ENCODE assay signal across 8 cellular contexts in the genomic region with DNA sequence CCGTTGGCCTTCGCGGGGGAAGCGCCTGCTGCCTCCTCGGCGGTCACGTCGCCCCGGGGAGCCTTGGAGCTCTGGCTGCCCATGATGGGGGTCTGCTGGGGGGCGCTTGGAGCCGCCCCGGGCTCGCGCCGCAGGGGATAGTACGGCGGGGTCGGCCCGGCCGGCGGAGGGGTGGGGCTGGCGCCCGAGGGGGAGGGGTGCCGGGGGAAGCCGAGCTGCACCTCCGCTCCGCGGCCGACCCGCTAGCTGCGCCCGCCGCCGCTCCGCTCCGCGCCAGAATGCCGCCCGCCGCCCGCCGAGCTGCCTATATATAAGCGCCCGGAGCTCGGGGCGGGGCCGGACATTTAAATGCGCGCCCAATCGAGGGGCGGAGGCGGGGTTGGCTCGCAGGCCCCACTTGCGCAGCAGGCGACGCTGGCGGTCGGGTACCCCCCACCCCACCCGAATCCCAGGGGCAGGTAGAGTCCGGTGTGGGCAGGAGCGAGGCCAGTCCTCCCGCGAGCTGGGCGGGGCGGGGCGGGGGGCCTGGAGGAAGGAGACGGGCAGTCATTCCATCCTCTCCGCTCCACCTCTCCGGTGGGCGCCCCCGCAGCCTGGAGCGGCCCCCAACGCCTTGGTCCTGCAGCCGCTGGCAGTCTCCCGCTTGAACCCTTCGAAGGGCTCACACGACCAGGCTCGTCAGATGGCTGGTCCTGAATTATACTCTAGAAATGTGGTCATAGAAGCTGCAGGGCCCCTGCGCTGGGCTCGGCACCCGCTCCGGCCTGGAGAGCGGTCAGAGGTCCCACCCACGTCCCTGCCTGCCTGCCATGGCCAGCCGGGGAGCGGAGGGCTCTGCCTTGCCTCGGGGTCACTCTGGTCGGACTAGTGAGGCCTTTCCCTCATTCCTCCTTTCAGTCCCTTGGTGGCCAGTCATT. TPM values are rescaled to one million over a fixed set of nuclear protein-coding genes. Genes with fewer than 3 reads are reported as not detected.
A peak's percentile ranks its signal among the peaks of the same experiment; 100 is the strongest.
DNase-seq lines count a peak whose midpoint lies in the region; ATAC-seq and TF ChIP-seq lines count a peak whose summit lies in the region.

A gene with protein sequence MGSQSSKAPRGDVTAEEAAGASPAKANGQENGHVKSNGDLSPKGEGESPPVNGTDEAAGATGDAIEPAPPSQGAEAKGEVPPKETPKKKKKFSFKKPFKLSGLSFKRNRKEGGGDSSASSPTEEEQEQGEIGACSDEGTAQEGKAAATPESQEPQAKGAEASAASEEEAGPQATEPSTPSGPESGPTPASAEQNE (minus strand): TSS at position 283 of the 917 bp plus-strand sequence. CDS start 200 bp downstream, at position 83.

- DNase-seq in AG04449 (ENCODE audit: low read depth, low spot score) = no peak
- peak; percentile 29 to 50 for DNase-seq in HL-60 (ENCODE audit: low read depth in 1 of 2, low spot score in 1 of 2)
- peak; percentile 81 for DNase-seq in activated T-cell treated with anti-CD3 and anti-CD28 coated beads for 48 hours (ENCODE audit: low read depth)
- peak; percentile 75 to 78 for DNase-seq in stimulated activated CD8-positive, alpha-beta memory T cell treated with anti-CD3 and anti-CD28 coated beads, Interleukin-7, amount 100 ng/mL, for 1 hour (ENCODE audit: low read depth in 2 of 2)

- ATAC-seq in GM19023 (IDR thresholded peaks at IDR 0.05; ENCODE audit: unreplicated experiment) (peak; percentile 39), esophagus mucosa (peak; percentile 55)

- POLR2A ChIA-PET in AG04449 (lab: Yijun Ruan, JAX) = interaction anchor here (0.5 to 2.4 kb wide), 35 partner anchors 8 to 263 kb away, joined by 3 to 38 read pairs (median 5); a partner anchor contains a TSS

- peak within 1 kb of the TSS; percentile 94 for H3K4me2 ChIP-seq in OCI-LY3 (ENCODE audit: low read length)

- H3K4me1 ChIP-seq in OCI-LY3 (ENCODE audit: low read length) = peaks cover 56% of the 10 kb centered on the region
- peaks cover 7% of the 10 kb centered on the region for H3K4me1 ChIP-seq in muscle layer of colon (ENCODE audit: insufficient read depth, low read length)

- peak within 1 kb of the TSS; percentile 77 for H3K4me3 ChIP-seq in AG04449 (ENCODE audit: low read depth, low read length)
- peak within 1 kb of the TSS; percentile 43 for H3K4me3 ChIP-seq in HL-60 (replicated peaks; ENCODE audit: insufficient read depth, low read length)
- peak within 1 kb of the TSS; percentile 97 for H3K4me3 ChIP-seq in OCI-LY3 (ENCODE audit: low read length)
- H3K4me3 ChIP-seq in muscle layer of colon (ENCODE audit: low read depth in 1 of 2, low read length in 2 of 2) = peak within 1 kb of the TSS; percentile 50 to 64

- H3K79me2 ChIP-seq in OCI-LY3 (ENCODE audit: low read length) = peaks cover 24% of the 10 kb centered on the region

- H3K9me3 ChIP-seq in OCI-LY3 (ENCODE audit: insufficient read depth, low read length) (no peaks in the 10 kb centered on the region), muscle layer of colon (ENCODE audit: low read length) (no peaks in the 10 kb centered on the region)

- H2AFZ ChIP-seq in OCI-LY3 (ENCODE audit: low read depth, low read length) = no peak within 1 kb of the TSS

- TF ChIP-seq CTCF in AG04449 (IDR thresholded peaks at IDR 0.05; ENCODE audit: insufficient read depth, low read length, missing control alignments) (no peak), HL-60 (IDR thresholded peaks at IDR 0.05; ENCODE audit: insufficient read depth, low read length) (no peak), OCI-LY3 (IDR thresholded peaks at IDR 0.05; ENCODE audit: low read depth, low read length) (no peak)

- no peaks in the 10 kb centered on the region for H3K27me3 ChIP-seq in HL-60 (ENCODE audit: insufficient read depth, poor library complexity, severe bottlenecking)
- no peaks in the 10 kb centered on the region; the same call in 1 of the 2 replicates for H3K27me3 ChIP-seq in OCI-LY3 (ENCODE audit: low read depth, low read length)
- H3K27me3 ChIP-seq in muscle layer of colon (ENCODE audit: control insufficient read depth in 1 of 2, insufficient read depth in 2 of 2, low read length in 2 of 2) = peaks cover 0 to 7% of the 10 kb centered on the region in 2 donors

- H3K36me3 ChIP-seq in OCI-LY3 (replicated peaks; ENCODE audit: low read depth, low read length) (peaks cover 5% of the 10 kb centered on the region), muscle layer of colon (ENCODE audit: insufficient read depth, low read length) (peaks cover 16% of the 10 kb centered on the region)

- H4K20me1 ChIP-seq in OCI-LY3 (ENCODE audit: insufficient read depth, low read length) = peaks cover 9% of the 10 kb centered on the region

- peak within 1 kb of the TSS; percentile 89 for H3K9ac ChIP-seq in OCI-LY3 (ENCODE audit: low read length)
- H3K9ac ChIP-seq in muscle layer of colon (ENCODE audit: low read length) = no peak within 1 kb of the TSS

- CTCF ChIA-PET in AG04449 (lab: Yijun Ruan, JAX) = interaction anchor here (0.6 to 2.8 kb wide), 9 partner anchors 9 to 153 kb away, joined by 3 to 15 read pairs (median 4); a partner anchor contains a TSS

- H3K27ac ChIP-seq in HL-60 (replicated peaks) = peak within 1 kb of the TSS; percentile 39
- peak within 1 kb of the TSS; percentile 30; the same call in 1 of the 2 replicates for H3K27ac ChIP-seq in OCI-LY3 (ENCODE audit: low read length)
- no peak within 1 kb of the TSS for H3K27ac ChIP-seq in muscle layer of colon (ENCODE audit: low read depth, low read length)

RNA-seq across cellular contexts. Expression of the gene that starts here (rescaled TPM):
- 10.8 TPM for total RNA-seq in esophagus mucosa

Comparison
In these comparisons a context has a peak if more than half of its experiments do, and no peak if none do; other contexts are left out.
1. H3K4me3 ChIP-seq: peak in every context shown above with its lines; median percentile 97 in OCI-LY3; 77 in AG04449; 57 in muscle layer of colon; 43 in HL-60.